18 cellular contexts compared by ENCODE assay signal in the genomic region with DNA sequence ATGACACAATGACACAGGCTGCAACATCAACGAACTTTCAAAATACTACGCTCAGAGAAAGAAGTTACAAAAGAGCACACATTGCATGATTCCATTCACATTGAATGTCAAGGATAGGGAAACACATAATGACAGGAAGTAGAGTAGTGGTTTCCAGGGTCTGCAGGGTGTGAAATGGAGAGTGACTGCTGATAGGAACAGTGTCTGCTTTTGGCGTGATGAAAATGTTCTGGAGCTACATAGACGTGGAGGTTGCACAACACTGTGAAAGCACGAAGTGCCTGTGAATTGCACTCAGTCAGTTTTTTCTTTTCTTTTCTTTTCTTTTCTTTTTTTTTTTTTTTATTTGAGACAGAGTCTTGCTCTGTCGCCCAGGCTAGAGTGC. TPM values are rescaled to one million over a fixed set of nuclear protein-coding genes. Genes with fewer than 3 reads are reported as not detected.
DNase-seq lines count a peak whose midpoint lies in the region; ATAC-seq, FAIRE-seq and TF ChIP-seq lines count a peak whose summit lies in the region.
"Had no signal": no experiment of that assay in that cellular context is flagged by ENCODE, and none has a peak within 500 bp of the region (broad histone marks: within the 10 kb centered on the region; RNA-seq: fewer than 3 reads in every experiment).

No MANE protein-coding gene starts in this region.

- CTCF ChIA-PET in HepG2 (lab: Yijun Ruan, JAX; ENCODE audit: low intra/inter-chr PET ratio, low total read pairs), result no interaction called here

- H3K9ac ChIP-seq in HepG2 (ENCODE audit: insufficient read depth, low read depth, low read length) (no peak overlapping the region), SK-N-MC (ENCODE audit: insufficient read length) (no peak overlapping the region)
- H3K9ac ChIP-seq: BLaER1 treated with 17β-estradiol and CSF1 and Interleukin-3, amounts not matched to agents 10 nM and 100 nM; SK-N-SH had no signal

- no peak for TF ChIP-seq CTCF in right lobe of liver (IDR thresholded peaks at IDR 0.05)
- TF ChIP-seq CTCF in HepG2 (CRISPR knock-in tag; IDR thresholded peaks at IDR 0.05), result no peak
- no peak for TF ChIP-seq CTCF in fibroblast of villous mesenchyme (IDR thresholded peaks at IDR 0.05; ENCODE audit: insufficient read depth, low read depth, low read length)
- TF ChIP-seq CTCF in brain microvascular endothelial cell (IDR thresholded peaks at IDR 0.05; ENCODE audit: low read depth, low read length, missing control alignments), result no peak
- TF ChIP-seq CTCF in breast epithelium (IDR thresholded peaks at IDR 0.05), result no peak

- no peaks in the 10 kb centered on the region for H3K79me2 ChIP-seq in HepG2 (ENCODE audit: insufficient read depth, low read length)

- H3K9me3 ChIP-seq in right lobe of liver, result no peaks in the 10 kb centered on the region
- no peaks in the 10 kb centered on the region for H3K9me3 ChIP-seq in HepG2 (ENCODE audit: low read length)
- no peaks in the 10 kb centered on the region for H3K9me3 ChIP-seq in SK-N-MC (ENCODE audit: low read depth, low read length)
- H3K9me3 ChIP-seq in breast epithelium, result peaks cover 0 to 12% of the 10 kb centered on the region in 2 donors
- H3K9me3 ChIP-seq: SK-N-SH had no signal

- H3K36me3 ChIP-seq in right lobe of liver (peaks cover 0 to 7% (median 0%) of the 10 kb centered on the region in 4 donors), HepG2 (replicated peaks in 1 of 2; ENCODE audit: control insufficient read depth in 1 of 2, insufficient read depth in 2 of 2, low read length in 2 of 2) (peaks cover 2 to 6% of the 10 kb centered on the region in 2 experiments; a peak in 3 of 5 replicates), SK-N-MC (ENCODE audit: insufficient read depth, low read length) (no peaks in the 10 kb centered on the region), brain microvascular endothelial cell (replicated peaks) (no peaks in the 10 kb centered on the region), breast epithelium (no peaks in the 10 kb centered on the region)

- DNase-seq in right lobe of liver (no peak), HepG2 (ENCODE audit: low spot score) (no peak), SK-N-MC (ENCODE audit: low read depth, low spot score) (peak; percentile 22), fibroblast of villous mesenchyme (ENCODE audit: low read depth) (peak; percentile 25), NK-92 (lab: John Stamatoyannopoulos, UW; ENCODE audit: unreplicated experiment) (no peak), Right ventricle myocardium inferior (ENCODE audit: missing footprints) (no peak), brain microvascular endothelial cell (no peak), breast epithelium (ENCODE audit: low spot score in 2 of 2) (no peak)
- DNase-seq: NCI-H1105 treated with DMSO at 0.1 percent for 48 hours, NCI-H187 treated with DMSO at 0.1 percent for 48 hours, NCI-H446 treated with DMSO at 0.1 percent for 48 hours, NCI-H748 treated with DMSO at 0.1 percent for 48 hours, OCI-M1, SK-N-SH, T-helper 2 cell had no signal

- peak; percentile 33 to 65 (median 34) for ATAC-seq in right lobe of liver
- ATAC-seq in HepG2, result no peak
- ATAC-seq in Right ventricle myocardium inferior, result no peak

- H3K4me2 ChIP-seq in HepG2 (ENCODE audit: low read depth, low read length), result no peak overlapping the region
- H3K4me2 ChIP-seq: SK-N-SH had no signal

- H3K27ac ChIP-seq in right lobe of liver (no peak overlapping the region), HepG2 (ENCODE audit: extremely low read length, insufficient read depth, low read length) (no peak overlapping the region), SK-N-MC (no peak overlapping the region), brain microvascular endothelial cell (no peak overlapping the region), breast epithelium (no peak overlapping the region)
- H3K27ac ChIP-seq: 22Rv1; BLaER1 treated with 17β-estradiol and CSF1 and Interleukin-3, amounts not matched to agents 10 nM and 100 nM; RWPE1 had no signal

- FAIRE-seq in HepG2 (lab: Jason Lieb, UNC), result no peak

- BruUV-seq in HepG2 (replicated peaks; lab: Mats Ljungman, UMichigan), result no TSS peak

- no peak overlapping the region for H3K4me3 ChIP-seq in right lobe of liver
- no peak overlapping the region for H3K4me3 ChIP-seq in HepG2 (replicated peaks in 1 of 3; ENCODE audit: insufficient read depth in 1 of 3, low read depth in 2 of 3, low read length in 3 of 3)
- no peak overlapping the region for H3K4me3 ChIP-seq in SK-N-MC
- no peak overlapping the region for H3K4me3 ChIP-seq in fibroblast of villous mesenchyme (ENCODE audit: low read depth, low read length)
- no peak overlapping the region for H3K4me3 ChIP-seq in brain microvascular endothelial cell (ENCODE audit: low read depth, low read length)
- no peak overlapping the region for H3K4me3 ChIP-seq in breast epithelium
- H3K4me3 ChIP-seq: BLaER1 treated with 17β-estradiol and CSF1 and Interleukin-3, amounts not matched to agents 10 nM and 100 nM had no signal

- in situ Hi-C loops in HepG2 (cut with HindIII; ENCODE audit: extremely low pct_ligation_motif_present, low pct_unique_long_range_greater_than_20kb), result no loop called here
- in situ Hi-C loops in brain microvascular endothelial cell (cut with HindIII; ENCODE audit: low pct_ligation_motif_present, low sequenced_read_pairs), result no loop called here

- no peaks in the 10 kb centered on the region for H4K20me1 ChIP-seq in HepG2 (ENCODE audit: insufficient read depth, low read length)
- H4K20me1 ChIP-seq: BLaER1 treated with 17β-estradiol and CSF1 and Interleukin-3, amounts not matched to agents 10 nM and 100 nM had no signal

- POLR2A ChIA-PET in HepG2 (lab: Yijun Ruan, JAX), result no interaction called here

- TF ChIP-seq POLR2A in right lobe of liver (IDR thresholded peaks at IDR 0.05) (no peak), HepG2 (IDR thresholded peaks at IDR 0.05; ENCODE audit: insufficient read depth in 1 of 2, low read depth in 2 of 2, low read length in 2 of 2) (no peak), breast epithelium (IDR thresholded peaks at IDR 0.05) (no peak)

- TF ChIP-seq RAD21 in HepG2 (CRISPR knock-in tag; IDR thresholded peaks at IDR 0.05), result no peak

- intact Hi-C loops in right lobe of liver (cut with DNase I) (no loop called here), HepG2 (cut with micrococcal nuclease; ENCODE audit: unreplicated experiment) (no loop called here), Right ventricle myocardium inferior (cut with DNase I) (no loop called here), breast epithelium (cut with DNase I; ENCODE audit: low total_unique reads) (no loop called here)

- no peak for TF ChIP-seq EP300 in HepG2 (IDR thresholded peaks at IDR 0.05; ENCODE audit: low read depth in 2 of 2, low read length in 2 of 2)
- no peak for TF ChIP-seq EP300 in HepG2 (CRISPR knock-in tag; IDR thresholded peaks at IDR 0.05; ENCODE audit: borderline replicate concordance)

- 30% methylated on average over 6 of the region's 6 CpGs for WGBS in right lobe of liver (ENCODE audit: insufficient coverage, low coverage, low lambda C conversion rate, missing lambda C conversion rate)
- 92% methylated on average over 6 of the region's 6 CpGs for WGBS in HepG2 (ENCODE audit: low lambda C conversion rate)

- no peak overlapping the region for H2AFZ ChIP-seq in HepG2 (ENCODE audit: low read length)

- H3K27me3 ChIP-seq in right lobe of liver, result no peaks in the 10 kb centered on the region
- no peaks in the 10 kb centered on the region for H3K27me3 ChIP-seq in HepG2 (ENCODE audit: control insufficient read depth in 1 of 2, insufficient read depth in 2 of 2, low read length in 2 of 2)
- no peaks in the 10 kb centered on the region for H3K27me3 ChIP-seq in brain microvascular endothelial cell (replicated peaks)
- H3K27me3 ChIP-seq in breast epithelium, result no peaks in the 10 kb centered on the region
- H3K27me3 ChIP-seq: BLaER1 treated with 17β-estradiol and CSF1 and Interleukin-3, amounts not matched to agents 10 nM and 100 nM had no signal

- H3K4me1 ChIP-seq in right lobe of liver (no peaks in the 10 kb centered on the region), HepG2 (ENCODE audit: insufficient read depth, low read length) (no peaks in the 10 kb centered on the region), breast epithelium (no peaks in the 10 kb centered on the region)

RNA-seq across cellular contexts. Expression of a gene that starts 6.2 kb away (rescaled TPM):
- total RNA-seq in right lobe of liver, result 10 to 100 TPM; 26.2 to 76.0 (median 34.2) TPM
- 2.0 and 4.8 TPM in 2 replicates for total RNA-seq in HepG2 (2016; rRNA removed; fragmentation: Illumina TruSeq; extraction: Trizol)
- 0.81 and 1.1 TPM in 2 replicates for total RNA-seq in HepG2 (2016; cell fraction: cytosol; rRNA removed; fragmentation: Illumina TruSeq; extraction: Trizol; ENCODE audit: low read depth)
- total RNA-seq in HepG2 (2016; cell fraction: insoluble cytoplasmic fraction; rRNA removed; fragmentation: Illumina TruSeq; extraction: Trizol), result 1.7 and 5.2 TPM in 2 replicates
- 1.2 and 2.1 TPM in 2 replicates for total RNA-seq in HepG2 (2016; cell fraction: membrane; rRNA removed; fragmentation: Illumina TruSeq; extraction: Trizol)
- 4.5 and 6.6 TPM in 2 replicates for total RNA-seq in HepG2 (2016; cell fraction: nucleus; rRNA removed; fragmentation: Illumina TruSeq; extraction: Trizol)
- 6.4 and 6.8 TPM in 2 replicates for polyA plus RNA-seq in HepG2 (2011; rRNA removed)
- polyA plus RNA-seq in HepG2 (2011; cell fraction: cytosol; rRNA removed), result 4.9 and 5.9 TPM in 2 replicates
- polyA plus RNA-seq in HepG2 (2011; cell fraction: nucleus; rRNA removed), result 7.0 and 9.4 TPM in 2 replicates
- 5.4 and 5.6 TPM in 2 replicates for polyA plus RNA-seq in HepG2 (2012)
- 0.72 and 1.0 TPM in 2 replicates for polyA plus RNA-seq in HepG2 (2016; cell fraction: cytosol; fragmentation: Illumina TruSeq; extraction: Trizol; ENCODE audit: low read depth)
- polyA plus RNA-seq in HepG2 (2016; cell fraction: insoluble cytoplasmic fraction; fragmentation: Illumina TruSeq; extraction: Trizol; ENCODE audit: low read depth), result 1.6 and 2.2 TPM in 2 replicates
- 1.0 and 1.2 TPM in 2 replicates for polyA plus RNA-seq in HepG2 (2016; cell fraction: membrane; fragmentation: Illumina TruSeq; extraction: Trizol; ENCODE audit: low read depth)
- polyA plus RNA-seq in HepG2 (2016; cell fraction: nucleus; fragmentation: Illumina TruSeq; extraction: Trizol; ENCODE audit: insufficient read depth, low read depth), result 6.4 and 7.4 TPM in 2 replicates
- polyA minus RNA-seq in HepG2 (2011; rRNA and poly(A)+ RNA removed; ENCODE audit: low replicate concordance), result 8.9 and 31.5 TPM in 2 replicates
- 7.2 and 7.8 TPM in 2 replicates for polyA minus RNA-seq in HepG2 (2011; cell fraction: cytosol; rRNA and poly(A)+ RNA removed)
- polyA minus RNA-seq in HepG2 (2011; cell fraction: nucleus; rRNA and poly(A)+ RNA removed), result 6.8 and 7.2 TPM in 2 replicates
- total RNA-seq in fibroblast of villous mesenchyme, result 10.6 and 13.4 TPM in 2 replicates
- 5.4 TPM for total RNA-seq in Right ventricle myocardium inferior
- 10 to 100 TPM; 28.0 to 83.3 (median 47.2) TPM for total RNA-seq in breast epithelium

Comparison
In these comparisons a context has a peak if more than half of its experiments do, and no peak if none do; other contexts are left out.
1. ATAC-seq: peak in right lobe of liver (4 of 4); none in HepG2 (single experiment) and Right ventricle myocardium inferior (single experiment).
2. DNase-seq: peak in SK-N-MC (single experiment) and fibroblast of villous mesenchyme (single experiment); none in right lobe of liver (0 of 3), HepG2 (single experiment), NK-92 (single experiment), Right ventricle myocardium inferior (single experiment), brain microvascular endothelial cell (single experiment) and breast epithelium (0 of 2).